Comparison of ENCODE assay signal across 17 cellular contexts in genomic region chr12:52906049-52906645, GRCh38. TPM values are rescaled to one million over a fixed set of nuclear protein-coding genes. Genes with fewer than 3 reads are reported as not detected.
DNase-seq lines count a peak whose midpoint lies in the region; ATAC-seq, FAIRE-seq and TF ChIP-seq lines count a peak whose summit lies in the region.
"Had no signal": no experiment of that assay in that cellular context is flagged by ENCODE, and none has a peak within 500 bp of the region (broad histone marks: within the 10 kb centered on the region; RNA-seq: fewer than 3 reads in every experiment).

No MANE protein-coding gene starts in this region.

- no peak overlapping the region for H3K4me3 ChIP-seq in A549
- no peak overlapping the region for H3K4me3 ChIP-seq in bronchial epithelial cell (ENCODE audit: low read depth, low read length)
- no peak overlapping the region for H3K4me3 ChIP-seq in muscle layer of duodenum (ENCODE audit: low read depth in 1 of 2, low read length in 2 of 2)
- H3K4me3 ChIP-seq: GM12878, tibial nerve had no signal

- FAIRE-seq in A549 (lab: Jason Lieb, UNC) (no peak), bronchial epithelial cell (lab: Jason Lieb, UNC) (no peak)
- FAIRE-seq: GM12878, TTC549 had no signal

- TF ChIP-seq RAD21 in A549 (conservative IDR thresholded peaks at IDR 0.05 in 1 of 2, IDR thresholded peaks at IDR 0.05 in 1 of 2) = no peak

- H3K4me2 ChIP-seq in A549 = peak overlapping the region; percentile 93

- no peak for TF ChIP-seq EP300 in A549 (IDR thresholded peaks at IDR 0.05)

- TF ChIP-seq POLR2A in A549 (IDR thresholded peaks at IDR 0.05; ENCODE audit: low read length) = no peak

- POLR2A ChIA-PET in A549 (lab: Yijun Ruan, JAX) = interaction anchor here (0.8 to 6.3 kb wide), 5 partner anchors 10 to 64 kb away, joined by 3 to 208 read pairs (median 110); partner anchors contain the start of gene KRT18

- no peaks in the 10 kb centered on the region for H3K27me3 ChIP-seq in bronchial epithelial cell (ENCODE audit: control insufficient read depth, insufficient read depth, low read length)
- H3K27me3 ChIP-seq in muscle layer of duodenum (ENCODE audit: low read depth, low read length) = no peaks in the 10 kb centered on the region

- 75% methylated on average over 10 of the region's 10 CpGs for WGBS in A549 (ENCODE audit: missing lambda C conversion rate)

- ATAC-seq in A549 (no peak), GM21576 (IDR thresholded peaks at IDR 0.05; ENCODE audit: unreplicated experiment) (no peak), GM21447 (IDR thresholded peaks at IDR 0.05; ENCODE audit: unreplicated experiment) (no peak)
- ATAC-seq: GM12878, left ventricle myocardium superior had no signal

- CTCF ChIA-PET in A549 (lab: Yijun Ruan, JAX) = interaction anchor here (1.1 to 20.5 kb wide), 15 partner anchors 11 to 86 kb away, joined by 3 to 440 read pairs (median 34); partner anchors contain the start of gene KRT18

- H3K27ac ChIP-seq in A549 (peak overlapping the region; percentile 91 to 99), muscle layer of duodenum (ENCODE audit: low read length) (peak overlapping the region; percentile 72)

- peaks cover 8% of the 10 kb centered on the region for H3K36me3 ChIP-seq in bronchial epithelial cell (ENCODE audit: control insufficient read depth, insufficient read depth, low read length)
- peaks cover 0 to 2% of the 10 kb centered on the region in 2 donors for H3K36me3 ChIP-seq in muscle layer of duodenum (ENCODE audit: control insufficient read depth in 1 of 2, insufficient read depth in 2 of 2, low read length in 2 of 2)
- H3K36me3 ChIP-seq: tibial nerve had no signal

- no peak for TF ChIP-seq CTCF in A549 (IDR thresholded peaks at IDR 0.05)
- no peak for TF ChIP-seq CTCF in bronchial epithelial cell (IDR thresholded peaks at IDR 0.05; ENCODE audit: insufficient read depth, low read length, severe bottlenecking)

- DNase-seq in A549 (ENCODE audit: low read depth in 1 of 2, low spot score in 1 of 2) (no peak), NCI-H2107 (lab: John Stamatoyannopoulos, UW) (peak; percentile 21), bronchial epithelial cell (ENCODE audit: low read depth) (peak; percentile 85), NCI-H524 (lab: John Stamatoyannopoulos, UW) (no peak), A172 (ENCODE audit: low spot score) (no peak)
- DNase-seq: activated naive CD4-positive, alpha-beta T cell treated with anti-CD3 and anti-CD28 coated beads, Interleukin-2, amount 10 ng/mL, durations not matched to agents 7 days and 5 days; erythroblast; left ventricle myocardium superior; NCI-H446; nucleus accumbens; SIG-M5 had no signal

- H3K9me3 ChIP-seq in A549 (no peaks in the 10 kb centered on the region), muscle layer of duodenum (ENCODE audit: control insufficient read depth in 1 of 2, low read length in 2 of 2) (no peaks in the 10 kb centered on the region)
- H3K9me3 ChIP-seq: tibial nerve had no signal

- H3K4me1 ChIP-seq in A549 (peaks cover 58% of the 10 kb centered on the region), muscle layer of duodenum (ENCODE audit: control insufficient read depth in 1 of 2, insufficient read depth in 2 of 2, low read length in 2 of 2) (peaks cover 0 to 11% of the 10 kb centered on the region in 2 donors)

TF ChIP-seq in A549, 52 proteins besides CTCF, POLR2A, EP300 and RAD21:
- TF ChIP-seq GATA3 (IDR thresholded peaks at IDR 0.05; ENCODE audit: borderline replicate concordance) = no peak
- no peak for TF ChIP-seq RNF2 (IDR thresholded peaks at IDR 0.05; ENCODE audit: borderline replicate concordance, low read depth)
- TF ChIP-seq, protein P1, sequence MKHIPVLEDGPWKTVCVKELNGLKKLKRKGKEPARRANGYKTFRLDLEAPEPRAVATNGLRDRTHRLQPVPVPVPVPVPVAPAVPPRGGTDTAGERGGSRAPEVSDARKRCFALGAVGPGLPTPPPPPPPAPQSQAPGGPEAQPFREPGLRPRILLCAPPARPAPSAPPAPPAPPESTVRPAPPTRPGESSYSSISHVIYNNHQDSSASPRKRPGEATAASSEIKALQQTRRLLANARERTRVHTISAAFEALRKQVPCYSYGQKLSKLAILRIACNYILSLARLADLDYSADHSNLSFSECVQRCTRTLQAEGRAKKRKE (CRISPR knock-in tag; IDR thresholded peaks at IDR 0.05; ENCODE audit: low read depth) = no peak
- TF ChIP-seq MYC (IDR thresholded peaks at IDR 0.05; ENCODE audit: borderline replicate concordance, low read length) = no peak
- TF ChIP-seq FOXS1 (CRISPR knock-in tag; IDR thresholded peaks at IDR 0.05) = no peak
- no peak for TF ChIP-seq KDM1A (IDR thresholded peaks at IDR 0.05; ENCODE audit: low read depth)
- no peak for TF ChIP-seq EHF (CRISPR knock-in tag; IDR thresholded peaks at IDR 0.05)
- no peak for TF ChIP-seq RFX5 (IDR thresholded peaks at IDR 0.05)
- TF ChIP-seq, protein P2, sequence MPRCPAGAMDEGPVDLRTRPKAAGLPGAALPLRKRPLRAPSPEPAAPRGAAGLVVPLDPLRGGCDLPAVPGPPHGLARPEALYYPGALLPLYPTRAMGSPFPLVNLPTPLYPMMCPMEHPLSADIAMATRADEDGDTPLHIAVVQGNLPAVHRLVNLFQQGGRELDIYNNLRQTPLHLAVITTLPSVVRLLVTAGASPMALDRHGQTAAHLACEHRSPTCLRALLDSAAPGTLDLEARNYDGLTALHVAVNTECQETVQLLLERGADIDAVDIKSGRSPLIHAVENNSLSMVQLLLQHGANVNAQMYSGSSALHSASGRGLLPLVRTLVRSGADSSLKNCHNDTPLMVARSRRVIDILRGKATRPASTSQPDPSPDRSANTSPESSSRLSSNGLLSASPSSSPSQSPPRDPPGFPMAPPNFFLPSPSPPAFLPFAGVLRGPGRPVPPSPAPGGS (IDR thresholded peaks at IDR 0.05) = no peak
- TF ChIP-seq JUN (IDR thresholded peaks at IDR 0.05) = no peak
- TF ChIP-seq CBX2 (IDR thresholded peaks at IDR 0.05; ENCODE audit: borderline replicate concordance, low read depth) = no peak
- TF ChIP-seq ZNF302 (CRISPR knock-in tag; IDR thresholded peaks at IDR 0.05) = no peak
- no peak for TF ChIP-seq TP53 (CRISPR knock-in tag; IDR thresholded peaks at IDR 0.05)
- no peak for TF ChIP-seq BHLHE40 (IDR thresholded peaks at IDR 0.05; ENCODE audit: low read depth, low read length)
- no peak for TF ChIP-seq CEBPB (IDR thresholded peaks at IDR 0.05)
- TF ChIP-seq CHD2 (IDR thresholded peaks at IDR 0.05; ENCODE audit: low read length, partially characterized antibody) = no peak
- no peak for TF ChIP-seq MAX (IDR thresholded peaks at IDR 0.05)
- no peak for TF ChIP-seq HMGXB4 (CRISPR knock-in tag; IDR thresholded peaks at IDR 0.05; ENCODE audit: borderline replicate concordance)
- TF ChIP-seq HOXA7 (CRISPR knock-in tag; IDR thresholded peaks at IDR 0.05) = no peak
- TF ChIP-seq KDM5A (IDR thresholded peaks at IDR 0.05) = no peak

RNA-seq across cellular contexts. Expression of gene KRT8, which starts 1.3 kb away (rescaled TPM):
- 1,385 and 2,250 TPM in 2 replicates for polyA plus RNA-seq in A549 (2011; rRNA removed)
- 2,547 and 2,774 TPM in 2 replicates for polyA plus RNA-seq in A549 (2012; cell fraction: cytosol; rRNA removed)
- polyA plus RNA-seq in A549 (2012; cell fraction: nucleus; rRNA removed) = 3,370 and 4,681 TPM in 2 replicates
- polyA plus RNA-seq in A549 (2017; fragmentation: RNase III; extraction: RNeasy Plus Mini Kit Qiagen cat#74134 plus additional on column Dnase treatment) = 3,173 to 3,781 TPM (median 3,633 TPM) in 3 replicates
- polyA minus RNA-seq in A549 (2011; rRNA and poly(A)+ RNA removed) = 2,077 and 2,477 TPM in 2 replicates
- total RNA-seq in bronchial epithelial cell = 146 and 309 TPM in 2 replicates
- 287 and 407 TPM in 2 replicates for total RNA-seq in A172 (2014; rRNA removed; shearing (Covaris generic))

RNA-seq across cellular contexts. Expression of gene KRT18, which starts 42.8 kb away (rescaled TPM):
- polyA plus RNA-seq in A549 (2011; rRNA removed) = 2,476 and 2,635 TPM in 2 replicates
- polyA plus RNA-seq in A549 (2012; cell fraction: cytosol; rRNA removed) = 2,127 and 2,527 TPM in 2 replicates
- polyA plus RNA-seq in A549 (2012; cell fraction: nucleus; rRNA removed) = 3,075 and 3,600 TPM in 2 replicates
- polyA plus RNA-seq in A549 (2017; fragmentation: RNase III; extraction: RNeasy Plus Mini Kit Qiagen cat#74134 plus additional on column Dnase treatment) = 2,534 to 2,941 TPM (median 2,752 TPM) in 3 replicates
- 2,971 and 3,475 TPM in 2 replicates for polyA minus RNA-seq in A549 (2011; rRNA and poly(A)+ RNA removed)
- total RNA-seq in bronchial epithelial cell = 387 and 526 TPM in 2 replicates
- total RNA-seq in A172 (2014; rRNA removed; shearing (Covaris generic)) = 1,324 and 2,186 TPM in 2 replicates

RNA-seq across cellular contexts. Expression of gene KRT78, which starts 57.4 kb away (rescaled TPM):
- polyA plus RNA-seq in A549 (2011; rRNA removed) (0.09 TPM in 1 of 2 replicates, not detected in the other), A549 (2017; fragmentation: RNase III; extraction: RNeasy Plus Mini Kit Qiagen cat#74134 plus additional on column Dnase treatment) (0.12 TPM in 2 of 3 replicates, not detected in the other)
- 0.03 TPM in 2 replicates for polyA plus RNA-seq in A549 (2012; cell fraction: cytosol; rRNA removed)
- 0.20 and 0.29 TPM in 2 replicates for polyA plus RNA-seq in A549 (2012; cell fraction: nucleus; rRNA removed)
- polyA minus RNA-seq in A549 (2011; rRNA and poly(A)+ RNA removed) = 0.17 TPM in 1 of 2 replicates, not detected in the other
- 5.3 and 17.0 TPM in 2 replicates for total RNA-seq in bronchial epithelial cell
- not detected in 2 replicates for total RNA-seq in A172 (2014; rRNA removed; shearing (Covaris generic))
- total RNA-seq: GM12878, left ventricle myocardium superior had no signal

Comparison
In these comparisons a context has a peak if more than half of its experiments do, and no peak if none do; other contexts are left out.
1. DNase-seq: peak in NCI-H2107 (single experiment) and bronchial epithelial cell (single experiment); none in A549 (0 of 2), NCI-H524 (0 of 2) and A172 (single experiment).